ENCODE assay signal across 9 cellular contexts in genomic region chr11:106353031-106353430, GRCh38.
"Had no signal": no experiment of that assay in that cellular context is flagged by ENCODE, and none has a peak within 500 bp of the region (broad histone marks: within the 10 kb centered on the region; RNA-seq: fewer than 3 reads in every experiment).

No MANE protein-coding gene starts in this region.

- H3K4me3 ChIP-seq: GM23248, GM23338, HAP-1 had no signal

- H3K36me3 ChIP-seq: HAP-1 had no signal

- H3K4me1 ChIP-seq: HAP-1 had no signal

- H3K9ac ChIP-seq: GM23248 had no signal

- H2AFZ ChIP-seq: GM23248, GM23338 had no signal

- H3K9me3 ChIP-seq: HAP-1 had no signal

- ATAC-seq: GM23338, HCT116 had no signal

- DNase-seq: GM23248, GOT3, H7, H9, HCEC 1CT, HFFc6 had no signal

- H3K4me2 ChIP-seq: GM23338 had no signal

- H3K27ac ChIP-seq: GM23248 had no signal
